ENCODE assay signal across 1 cellular context in the genomic region with DNA sequence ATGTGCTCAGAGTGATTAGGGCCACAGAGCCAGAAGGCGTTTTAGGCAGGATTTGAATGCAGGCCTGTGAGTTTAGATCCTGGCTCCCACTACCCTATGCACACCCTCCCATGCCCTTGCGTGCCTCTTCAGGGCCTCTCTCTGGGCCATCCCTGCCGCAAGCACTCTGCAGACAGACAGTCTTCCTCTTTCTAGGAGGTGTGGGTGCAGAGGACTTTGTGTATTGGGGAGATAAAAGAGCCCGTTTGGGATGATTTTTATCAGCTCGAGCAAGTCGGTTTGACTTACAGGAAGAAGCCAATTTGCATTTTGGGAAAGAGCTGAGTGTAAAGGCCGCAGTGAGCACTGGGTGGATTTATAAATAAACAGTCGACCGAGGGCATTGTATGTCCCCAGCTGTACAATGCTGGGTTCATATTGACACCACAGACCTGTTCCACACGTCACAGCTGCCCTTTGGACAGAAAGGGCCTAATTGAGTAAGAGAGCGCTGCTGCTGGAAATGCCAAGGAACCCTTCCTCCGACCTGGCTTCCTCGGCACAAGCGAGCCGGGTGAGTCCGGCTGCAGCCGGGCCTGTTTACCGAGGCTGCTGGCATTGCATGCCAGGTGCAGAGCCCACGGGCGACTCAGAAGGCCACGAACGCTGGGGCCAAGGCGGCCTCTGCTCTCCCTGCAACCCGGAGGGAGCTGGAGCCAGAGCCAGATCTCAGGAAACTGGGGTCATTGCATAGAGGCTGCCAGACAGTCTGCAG.
A peak's percentile ranks its signal among the peaks of the same experiment; 100 is the strongest.
TF ChIP-seq lines count a peak whose summit lies in the region.

No MANE protein-coding gene starts in this region.

TF ChIP-seq in HepG2, 621 proteins besides CTCF, POLR2A, EP300 and RAD21 (continued from another document and continues in another):
- TF ChIP-seq, protein P1, sequence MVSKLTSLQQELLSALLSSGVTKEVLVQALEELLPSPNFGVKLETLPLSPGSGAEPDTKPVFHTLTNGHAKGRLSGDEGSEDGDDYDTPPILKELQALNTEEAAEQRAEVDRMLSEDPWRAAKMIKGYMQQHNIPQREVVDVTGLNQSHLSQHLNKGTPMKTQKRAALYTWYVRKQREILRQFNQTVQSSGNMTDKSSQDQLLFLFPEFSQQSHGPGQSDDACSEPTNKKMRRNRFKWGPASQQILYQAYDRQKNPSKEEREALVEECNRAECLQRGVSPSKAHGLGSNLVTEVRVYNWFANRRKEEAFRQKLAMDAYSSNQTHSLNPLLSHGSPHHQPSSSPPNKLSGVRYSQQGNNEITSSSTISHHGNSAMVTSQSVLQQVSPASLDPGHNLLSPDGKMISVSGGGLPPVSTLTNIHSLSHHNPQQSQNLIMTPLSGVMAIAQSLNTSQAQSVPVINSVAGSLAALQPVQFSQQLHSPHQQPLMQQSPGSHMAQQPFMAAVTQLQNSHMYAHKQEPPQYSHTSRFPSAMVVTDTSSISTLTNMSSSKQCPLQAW (CRISPR knock-in tag; IDR thresholded peaks at IDR 0.05): peak; percentile 35
- TF ChIP-seq PHF20 (CRISPR knock-in tag; IDR thresholded peaks at IDR 0.05) (no peak), HHEX (CRISPR knock-in tag; IDR thresholded peaks at IDR 0.05) (no peak), ZBTB1 (CRISPR knock-in tag; IDR thresholded peaks at IDR 0.05; ENCODE audit: borderline replicate concordance) (no peak), ZNF557 (CRISPR knock-in tag; IDR thresholded peaks at IDR 0.05) (0 out of 2 replicates have a peak, but pooled peaks have one; percentile 16), ZNF264 (CRISPR knock-in tag; IDR thresholded peaks at IDR 0.05) (0 out of 2 replicates have a peak, but pooled peaks have one; percentile 58), PAF1 (CRISPR knock-in tag; IDR thresholded peaks at IDR 0.05) (no peak), ZNF674 (CRISPR knock-in tag; IDR thresholded peaks at IDR 0.05; ENCODE audit: low read depth) (no peak), NCOA1 (CRISPR knock-in tag; IDR thresholded peaks at IDR 0.05) (no peak), SYNCRIP (IDR thresholded peaks at IDR 0.05; ENCODE audit: insufficient read depth, low read depth, low read length) (no peak), ZFP41 (CRISPR knock-in tag; IDR thresholded peaks at IDR 0.05; ENCODE audit: borderline replicate concordance) (no peak), ZIK1 (CRISPR knock-in tag; IDR thresholded peaks at IDR 0.05; ENCODE audit: borderline replicate concordance, low read depth) (no peak), ZBTB3 (CRISPR knock-in tag; IDR thresholded peaks at IDR 0.05; ENCODE audit: borderline replicate concordance, low read depth) (no peak; the same call in 1 of the 2 replicates), SAP130 (CRISPR knock-in tag; IDR thresholded peaks at IDR 0.05; ENCODE audit: low read depth) (peak; percentile 92), GABPA (IDR thresholded peaks at IDR 0.05; ENCODE audit: low read depth, low read length) (no peak), GABPA (CRISPR knock-in tag; IDR thresholded peaks at IDR 0.05; ENCODE audit: low read depth) (no peak), AGO1 (IDR thresholded peaks at IDR 0.05; ENCODE audit: low read depth, low read length, poor library complexity, severe bottlenecking) (no peak), ZNF883 (CRISPR knock-in tag; IDR thresholded peaks at IDR 0.05; ENCODE audit: not compliant biosample characterization) (peak; percentile 10), ZNF83 (CRISPR knock-in tag; IDR thresholded peaks at IDR 0.05; ENCODE audit: borderline replicate concordance) (no peak), EHMT2 (IDR thresholded peaks at IDR 0.05; ENCODE audit: borderline replicate concordance, low read depth, low read length) (no peak; the same call in 1 of the 2 replicates), EZH2 (conservative IDR thresholded peaks at IDR 0.05; ENCODE audit: low read depth, low read length) (no peak), ZNF329 (CRISPR knock-in tag; IDR thresholded peaks at IDR 0.05; ENCODE audit: low read depth) (no peak), ZNF782 (CRISPR knock-in tag; IDR thresholded peaks at IDR 0.05; ENCODE audit: borderline replicate concordance) (no peak; the same call in 1 of the 2 replicates), DR1 (CRISPR knock-in tag; IDR thresholded peaks at IDR 0.05) (no peak), ZNF768 (CRISPR knock-in tag; IDR thresholded peaks at IDR 0.05) (peak; percentile 11; the same call in 1 of the 2 replicates), ZBTB42 (CRISPR knock-in tag; IDR thresholded peaks at IDR 0.05) (no peak), ATF7-NPFF (CRISPR knock-in tag; IDR thresholded peaks at IDR 0.05; ENCODE audit: low read depth) (no peak), SATB2 (CRISPR knock-in tag; IDR thresholded peaks at IDR 0.05) (no peak)
- TF ChIP-seq, protein P2, sequence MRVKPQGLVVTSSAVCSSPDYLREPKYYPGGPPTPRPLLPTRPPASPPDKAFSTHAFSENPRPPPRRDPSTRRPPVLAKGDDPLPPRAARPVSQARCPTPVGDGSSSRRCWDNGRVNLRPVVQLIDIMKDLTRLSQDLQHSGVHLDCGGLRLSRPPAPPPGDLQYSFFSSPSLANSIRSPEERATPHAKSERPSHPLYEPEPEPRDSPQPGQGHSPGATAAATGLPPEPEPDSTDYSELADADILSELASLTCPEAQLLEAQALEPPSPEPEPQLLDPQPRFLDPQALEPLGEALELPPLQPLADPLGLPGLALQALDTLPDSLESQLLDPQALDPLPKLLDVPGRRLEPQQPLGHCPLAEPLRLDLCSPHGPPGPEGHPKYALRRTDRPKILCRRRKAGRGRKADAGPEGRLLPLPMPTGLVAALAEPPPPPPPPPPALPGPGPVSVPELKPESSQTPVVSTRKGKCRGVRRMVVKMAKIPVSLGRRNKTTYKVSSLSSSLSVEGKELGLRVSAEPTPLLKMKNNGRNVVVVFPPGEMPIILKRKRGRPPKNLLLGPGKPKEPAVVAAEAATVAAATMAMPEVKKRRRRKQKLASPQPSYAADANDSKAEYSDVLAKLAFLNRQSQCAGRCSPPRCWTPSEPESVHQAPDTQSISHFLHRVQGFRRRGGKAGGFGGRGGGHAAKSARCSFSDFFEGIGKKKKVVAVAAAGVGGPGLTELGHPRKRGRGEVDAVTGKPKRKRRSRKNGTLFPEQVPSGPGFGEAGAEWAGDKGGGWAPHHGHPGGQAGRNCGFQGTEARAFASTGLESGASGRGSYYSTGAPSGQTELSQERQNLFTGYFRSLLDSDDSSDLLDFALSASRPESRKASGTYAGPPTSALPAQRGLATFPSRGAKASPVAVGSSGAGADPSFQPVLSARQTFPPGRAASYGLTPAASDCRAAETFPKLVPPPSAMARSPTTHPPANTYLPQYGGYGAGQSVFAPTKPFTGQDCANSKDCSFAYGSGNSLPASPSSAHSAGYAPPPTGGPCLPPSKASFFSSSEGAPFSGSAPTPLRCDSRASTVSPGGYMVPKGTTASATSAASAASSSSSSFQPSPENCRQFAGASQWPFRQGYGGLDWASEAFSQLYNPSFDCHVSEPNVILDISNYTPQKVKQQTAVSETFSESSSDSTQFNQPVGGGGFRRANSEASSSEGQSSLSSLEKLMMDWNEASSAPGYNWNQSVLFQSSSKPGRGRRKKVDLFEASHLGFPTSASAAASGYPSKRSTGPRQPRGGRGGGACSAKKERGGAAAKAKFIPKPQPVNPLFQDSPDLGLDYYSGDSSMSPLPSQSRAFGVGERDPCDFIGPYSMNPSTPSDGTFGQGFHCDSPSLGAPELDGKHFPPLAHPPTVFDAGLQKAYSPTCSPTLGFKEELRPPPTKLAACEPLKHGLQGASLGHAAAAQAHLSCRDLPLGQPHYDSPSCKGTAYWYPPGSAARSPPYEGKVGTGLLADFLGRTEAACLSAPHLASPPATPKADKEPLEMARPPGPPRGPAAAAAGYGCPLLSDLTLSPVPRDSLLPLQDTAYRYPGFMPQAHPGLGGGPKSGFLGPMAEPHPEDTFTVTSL (CRISPR knock-in tag; IDR thresholded peaks at IDR 0.05; ENCODE audit: borderline replicate concordance): peak; percentile 36; the same call in 1 of the 2 replicates
- TF ChIP-seq, protein P3, sequence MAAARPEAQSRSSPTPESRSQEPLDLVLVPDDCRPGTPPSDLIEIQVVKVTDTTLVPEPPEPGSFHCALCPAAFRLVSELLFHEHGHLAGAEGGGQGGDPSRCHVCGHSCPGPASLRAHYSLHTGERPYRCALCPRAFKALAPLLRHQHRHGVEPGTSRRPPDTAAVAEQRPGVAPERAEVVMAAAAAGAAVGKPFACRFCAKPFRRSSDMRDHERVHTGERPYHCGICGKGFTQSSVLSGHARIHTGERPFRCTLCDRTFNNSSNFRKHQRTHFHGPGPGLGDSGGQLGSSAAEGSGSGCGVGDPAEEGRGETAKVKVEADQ (CRISPR knock-in tag; IDR thresholded peaks at IDR 0.05; ENCODE audit: borderline replicate concordance): no peak
- TF ChIP-seq, protein P4, sequence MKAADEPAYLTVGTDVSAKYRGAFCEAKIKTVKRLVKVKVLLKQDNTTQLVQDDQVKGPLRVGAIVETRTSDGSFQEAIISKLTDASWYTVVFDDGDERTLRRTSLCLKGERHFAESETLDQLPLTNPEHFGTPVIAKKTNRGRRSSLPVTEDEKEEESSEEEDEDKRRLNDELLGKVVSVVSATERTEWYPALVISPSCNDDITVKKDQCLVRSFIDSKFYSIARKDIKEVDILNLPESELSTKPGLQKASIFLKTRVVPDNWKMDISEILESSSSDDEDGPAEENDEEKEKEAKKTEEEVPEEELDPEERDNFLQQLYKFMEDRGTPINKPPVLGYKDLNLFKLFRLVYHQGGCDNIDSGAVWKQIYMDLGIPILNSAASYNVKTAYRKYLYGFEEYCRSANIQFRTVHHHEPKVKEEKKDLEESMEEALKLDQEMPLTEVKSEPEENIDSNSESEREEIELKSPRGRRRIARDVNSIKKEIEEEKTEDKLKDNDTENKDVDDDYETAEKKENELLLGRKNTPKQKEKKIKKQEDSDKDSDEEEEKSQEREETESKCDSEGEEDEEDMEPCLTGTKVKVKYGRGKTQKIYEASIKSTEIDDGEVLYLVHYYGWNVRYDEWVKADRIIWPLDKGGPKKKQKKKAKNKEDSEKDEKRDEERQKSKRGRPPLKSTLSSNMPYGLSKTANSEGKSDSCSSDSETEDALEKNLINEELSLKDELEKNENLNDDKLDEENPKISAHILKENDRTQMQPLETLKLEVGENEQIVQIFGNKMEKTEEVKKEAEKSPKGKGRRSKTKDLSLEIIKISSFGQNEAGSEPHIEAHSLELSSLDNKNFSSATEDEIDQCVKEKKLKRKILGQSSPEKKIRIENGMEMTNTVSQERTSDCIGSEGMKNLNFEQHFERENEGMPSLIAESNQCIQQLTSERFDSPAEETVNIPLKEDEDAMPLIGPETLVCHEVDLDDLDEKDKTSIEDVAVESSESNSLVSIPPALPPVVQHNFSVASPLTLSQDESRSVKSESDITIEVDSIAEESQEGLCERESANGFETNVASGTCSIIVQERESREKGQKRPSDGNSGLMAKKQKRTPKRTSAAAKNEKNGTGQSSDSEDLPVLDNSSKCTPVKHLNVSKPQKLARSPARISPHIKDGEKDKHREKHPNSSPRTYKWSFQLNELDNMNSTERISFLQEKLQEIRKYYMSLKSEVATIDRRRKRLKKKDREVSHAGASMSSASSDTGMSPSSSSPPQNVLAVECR (CRISPR knock-in tag; IDR thresholded peaks at IDR 0.05; ENCODE audit: borderline replicate concordance): peak; percentile 79; the same call in 1 of the 2 replicates
- TF ChIP-seq, protein P5, sequence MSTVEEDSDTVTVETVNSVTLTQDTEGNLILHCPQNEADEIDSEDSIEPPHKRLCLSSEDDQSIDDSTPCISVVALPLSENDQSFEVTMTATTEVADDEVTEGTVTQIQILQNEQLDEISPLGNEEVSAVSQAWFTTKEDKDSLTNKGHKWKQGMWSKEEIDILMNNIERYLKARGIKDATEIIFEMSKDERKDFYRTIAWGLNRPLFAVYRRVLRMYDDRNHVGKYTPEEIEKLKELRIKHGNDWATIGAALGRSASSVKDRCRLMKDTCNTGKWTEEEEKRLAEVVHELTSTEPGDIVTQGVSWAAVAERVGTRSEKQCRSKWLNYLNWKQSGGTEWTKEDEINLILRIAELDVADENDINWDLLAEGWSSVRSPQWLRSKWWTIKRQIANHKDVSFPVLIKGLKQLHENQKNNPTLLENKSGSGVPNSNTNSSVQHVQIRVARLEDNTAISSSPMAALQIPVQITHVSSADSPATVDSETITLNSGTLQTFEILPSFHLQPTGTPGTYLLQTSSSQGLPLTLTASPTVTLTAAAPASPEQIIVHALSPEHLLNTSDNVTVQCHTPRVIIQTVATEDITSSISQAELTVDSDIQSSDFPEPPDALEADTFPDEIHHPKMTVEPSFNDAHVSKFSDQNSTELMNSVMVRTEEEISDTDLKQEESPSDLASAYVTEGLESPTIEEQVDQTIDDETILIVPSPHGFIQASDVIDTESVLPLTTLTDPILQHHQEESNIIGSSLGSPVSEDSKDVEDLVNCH (CRISPR knock-in tag; IDR thresholded peaks at IDR 0.05): no peak
- TF ChIP-seq, protein P6, sequence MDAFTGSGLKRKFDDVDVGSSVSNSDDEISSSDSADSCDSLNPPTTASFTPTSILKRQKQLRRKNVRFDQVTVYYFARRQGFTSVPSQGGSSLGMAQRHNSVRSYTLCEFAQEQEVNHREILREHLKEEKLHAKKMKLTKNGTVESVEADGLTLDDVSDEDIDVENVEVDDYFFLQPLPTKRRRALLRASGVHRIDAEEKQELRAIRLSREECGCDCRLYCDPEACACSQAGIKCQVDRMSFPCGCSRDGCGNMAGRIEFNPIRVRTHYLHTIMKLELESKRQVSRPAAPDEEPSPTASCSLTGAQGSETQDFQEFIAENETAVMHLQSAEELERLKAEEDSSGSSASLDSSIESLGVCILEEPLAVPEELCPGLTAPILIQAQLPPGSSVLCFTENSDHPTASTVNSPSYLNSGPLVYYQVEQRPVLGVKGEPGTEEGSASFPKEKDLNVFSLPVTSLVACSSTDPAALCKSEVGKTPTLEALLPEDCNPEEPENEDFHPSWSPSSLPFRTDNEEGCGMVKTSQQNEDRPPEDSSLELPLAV (CRISPR knock-in tag; conservative IDR thresholded peaks at IDR 0.05; ENCODE audit: low read depth): no peak
- TF ChIP-seq, protein P7, sequence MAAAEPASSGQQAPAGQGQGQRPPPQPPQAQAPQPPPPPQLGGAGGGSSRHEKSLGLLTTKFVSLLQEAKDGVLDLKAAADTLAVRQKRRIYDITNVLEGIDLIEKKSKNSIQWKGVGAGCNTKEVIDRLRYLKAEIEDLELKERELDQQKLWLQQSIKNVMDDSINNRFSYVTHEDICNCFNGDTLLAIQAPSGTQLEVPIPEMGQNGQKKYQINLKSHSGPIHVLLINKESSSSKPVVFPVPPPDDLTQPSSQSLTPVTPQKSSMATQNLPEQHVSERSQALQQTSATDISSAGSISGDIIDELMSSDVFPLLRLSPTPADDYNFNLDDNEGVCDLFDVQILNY (CRISPR knock-in tag; conservative IDR thresholded peaks at IDR 0.05): no peak
